In the genomic region with DNA sequence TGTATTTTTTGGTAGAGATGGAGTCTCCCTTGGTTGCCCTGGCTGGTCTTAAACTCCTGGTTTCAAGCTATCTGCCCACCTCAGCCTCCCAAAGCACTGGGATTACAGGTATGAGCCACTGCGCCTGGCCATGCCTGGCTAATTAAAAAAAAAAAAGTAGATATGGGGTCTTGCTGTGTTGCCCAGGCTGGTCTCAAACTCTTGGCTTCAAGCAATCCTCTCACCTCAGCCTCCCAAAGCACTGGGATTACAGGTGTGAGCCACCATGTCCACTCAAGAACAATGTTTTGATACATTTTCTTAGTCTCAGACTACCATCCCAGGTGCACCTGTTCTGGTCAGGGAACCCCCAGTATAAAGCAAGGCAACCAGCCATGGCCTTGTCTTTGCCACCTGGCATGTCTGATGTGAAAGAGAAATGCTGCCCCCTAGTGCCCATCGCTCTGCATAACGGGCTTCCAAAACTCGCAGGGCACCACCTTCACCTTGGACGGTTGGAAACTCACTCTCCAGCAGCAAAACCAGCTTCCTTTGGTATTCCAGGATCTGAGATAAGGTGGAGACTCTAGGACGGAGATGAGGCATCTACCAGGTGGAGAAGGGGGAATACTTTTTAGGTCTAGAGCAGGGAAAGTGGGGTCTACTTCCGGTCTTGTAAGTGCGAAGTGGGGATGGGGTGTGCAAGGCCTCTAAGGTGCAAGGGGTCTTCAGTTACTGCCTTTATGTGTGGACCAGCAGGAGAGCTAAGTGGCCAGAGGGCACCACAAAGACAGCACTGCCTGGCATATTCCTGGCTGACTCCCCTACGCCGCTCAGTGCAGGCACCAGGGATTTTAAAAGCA, we compare ENCODE assay signal across 7 cellular contexts. TPM values are rescaled to one million over a fixed set of nuclear protein-coding genes. Genes with fewer than 3 reads are reported as not detected.
DNase-seq lines count a peak whose midpoint lies in the region; ATAC-seq and TF ChIP-seq lines count a peak whose summit lies in the region.

No MANE protein-coding gene starts in this region.

- H3K4me3 ChIP-seq in kidney epithelial cell (ENCODE audit: low read depth, low read length): no peak overlapping the region

- H3K27ac ChIP-seq in caudate nucleus (ENCODE audit: low read depth, low read length): no peak overlapping the region

- no peaks in the 10 kb centered on the region for H3K36me3 ChIP-seq in kidney epithelial cell (ENCODE audit: control insufficient read depth, insufficient read depth, low read length)

- TF ChIP-seq CTCF in GM12874 (IDR thresholded peaks at IDR 0.05; ENCODE audit: insufficient read depth, low read depth, low read length): peak; percentile 81
- peak; percentile 87 for TF ChIP-seq CTCF in kidney epithelial cell (IDR thresholded peaks at IDR 0.05; ENCODE audit: insufficient read depth, low read length, poor library complexity, severe bottlenecking)

- DNase-seq in NCI-H2107 (lab: John Stamatoyannopoulos, UW) (peak; percentile 20), caudate nucleus (lab: John Stamatoyannopoulos, UW) (peak in 48 of 61 donors; percentile 12 to 78 (median 38)), kidney epithelial cell (ENCODE audit: low read depth) (no peak)
- DNase-seq in activated CD4-positive, CD25-positive, alpha-beta regulatory T cell (lab: John Stamatoyannopoulos, UW): peak; percentile 36 to 57 (median 54)
- peak; percentile 72 for DNase-seq in stimulated activated CD4-positive, alpha-beta T cell treated with anti-CD3 and anti-CD28 coated beads, Interleukin-4, amount 100 ng/mL, for 1 hour

- peaks cover 21% of the 10 kb centered on the region for H3K27me3 ChIP-seq in kidney epithelial cell (ENCODE audit: control insufficient read depth, insufficient read depth, low read length)

- ATAC-seq in HG02588 (IDR thresholded peaks at IDR 0.05; ENCODE audit: unreplicated experiment): peak; percentile 69

RNA-seq across cellular contexts. Expression of a gene that starts 47.7 kb away (rescaled TPM):
- 54.4 and 55.6 TPM in 2 replicates for total RNA-seq in kidney epithelial cell
